In the genomic region with DNA sequence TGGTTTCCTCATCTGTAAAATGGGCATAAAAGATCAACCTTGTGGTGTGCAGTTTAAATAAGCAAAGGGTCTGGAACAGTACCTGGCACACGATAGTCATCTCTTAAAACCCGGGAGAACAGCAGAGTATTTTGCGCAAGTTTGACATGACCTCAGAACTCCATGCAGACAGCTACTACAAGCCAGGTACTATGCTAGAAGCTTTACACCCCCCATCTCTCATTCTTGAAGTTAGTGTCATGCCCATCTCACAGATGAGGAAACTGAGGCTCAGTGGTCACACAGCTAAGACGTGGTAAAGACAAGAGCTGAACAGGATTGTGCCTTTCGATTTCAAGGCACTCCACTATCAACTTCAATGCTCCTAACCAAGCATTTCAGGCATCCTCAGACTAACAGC, we compare ENCODE assay signal across 1 cellular context.
TF ChIP-seq lines count a peak whose summit lies in the region.

No MANE protein-coding gene starts in this region.

TF ChIP-seq in IMR-90, 13 proteins besides CTCF, POLR2A, EP300 and RAD21:
- no peak for TF ChIP-seq SMC3 (IDR thresholded peaks at IDR 0.05; ENCODE audit: low read depth, low read length)
- TF ChIP-seq RCOR1 (IDR thresholded peaks at IDR 0.05; ENCODE audit: insufficient replicate concordance, low read length): no peak
- TF ChIP-seq, protein P1, sequence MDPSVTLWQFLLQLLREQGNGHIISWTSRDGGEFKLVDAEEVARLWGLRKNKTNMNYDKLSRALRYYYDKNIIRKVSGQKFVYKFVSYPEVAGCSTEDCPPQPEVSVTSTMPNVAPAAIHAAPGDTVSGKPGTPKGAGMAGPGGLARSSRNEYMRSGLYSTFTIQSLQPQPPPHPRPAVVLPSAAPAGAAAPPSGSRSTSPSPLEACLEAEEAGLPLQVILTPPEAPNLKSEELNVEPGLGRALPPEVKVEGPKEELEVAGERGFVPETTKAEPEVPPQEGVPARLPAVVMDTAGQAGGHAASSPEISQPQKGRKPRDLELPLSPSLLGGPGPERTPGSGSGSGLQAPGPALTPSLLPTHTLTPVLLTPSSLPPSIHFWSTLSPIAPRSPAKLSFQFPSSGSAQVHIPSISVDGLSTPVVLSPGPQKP (IDR thresholded peaks at IDR 0.05; ENCODE audit: borderline replicate concordance, low read depth, low read length): no peak
- no peak for TF ChIP-seq NFE2L2 (IDR thresholded peaks at IDR 0.05; ENCODE audit: low read depth, low read length)
TF ChIP-seq in IMR-90: peak in this region for 0.
